Comparison of ENCODE assay signal across 14 cellular contexts in genomic region chr5:126866837-126867236, GRCh38.
"Had no signal": no experiment of that assay in that cellular context is flagged by ENCODE, and none has a peak within 500 bp of the region (broad histone marks: within the 10 kb centered on the region; RNA-seq: fewer than 3 reads in every experiment).

No MANE protein-coding gene starts in this region.

- H3K27me3 ChIP-seq: ascending aorta, colonic mucosa, foreskin keratinocyte, tibial nerve, vagina had no signal

- DNase-seq: activated CD4-positive, CD25-positive, alpha-beta regulatory T cell; activated naive CD4-positive, alpha-beta T cell treated with Interleukin-2 at 50 U/mL for 16 hours; colonic mucosa; effector CD8-positive, alpha-beta T cell; foreskin keratinocyte; glutamatergic neuron; kidney glomerular epithelial cell had no signal

- H3K4me3 ChIP-seq: ascending aorta, colonic mucosa, lung, tibial nerve, vagina had no signal

- H3K4me1 ChIP-seq: ascending aorta, colonic mucosa, foreskin keratinocyte, parathyroid adenoma had no signal

- ATAC-seq: activated T-helper 17 cell treated with anti-CD3 and anti-CD28 coated beads, Interleukin-2, amount 50 U/mL, for 72 hours; foreskin keratinocyte; stimulated activated effector memory CD8-positive, alpha-beta T cell treated with anti-CD3 and anti-CD28 coated beads, Interleukin-12 subunit alpha, Interleukin-12 subunit beta, amount 100 ng/mL, for 72 hours had no signal

- H3K36me3 ChIP-seq: ascending aorta, colonic mucosa, tibial nerve, vagina had no signal

- H3K27ac ChIP-seq: ascending aorta, colonic mucosa, foreskin keratinocyte, parathyroid adenoma, tibial nerve, vagina had no signal

- H3K9me3 ChIP-seq: ascending aorta, colonic mucosa, tibial nerve, vagina had no signal
